In the genomic region with DNA sequence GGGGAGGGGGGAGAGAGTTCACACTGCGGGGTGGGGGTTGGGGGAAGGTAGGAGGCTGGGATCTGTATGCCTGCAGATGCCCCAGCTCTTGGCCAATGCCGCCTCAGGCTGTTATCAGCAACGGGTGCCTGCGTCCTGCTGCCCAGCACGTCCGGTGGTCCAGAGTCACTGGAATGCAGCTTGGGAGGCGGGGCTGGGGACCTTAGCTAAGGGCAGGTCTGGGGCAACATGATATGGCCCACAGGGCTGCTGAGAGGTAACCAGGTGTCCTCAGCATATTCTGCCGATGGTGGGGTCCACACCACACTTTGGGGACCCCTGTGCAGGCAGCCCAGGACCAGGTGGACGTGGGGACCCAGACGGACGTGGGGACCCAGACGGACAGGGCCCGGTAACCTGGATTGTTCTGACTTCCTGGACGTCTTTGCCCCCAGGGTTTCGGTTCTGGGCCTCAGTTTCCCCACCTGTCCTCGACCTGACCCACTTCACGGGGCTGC, we compare ENCODE assay signal across 9 cellular contexts. TPM values are rescaled to one million over a fixed set of nuclear protein-coding genes. Genes with fewer than 3 reads are reported as not detected.
DNase-seq lines count a peak whose midpoint lies in the region; ATAC-seq and TF ChIP-seq lines count a peak whose summit lies in the region.
"Had no signal": no experiment of that assay in that cellular context is flagged by ENCODE, and none has a peak within 500 bp of the region (broad histone marks: within the 10 kb centered on the region; RNA-seq: fewer than 3 reads in every experiment).

No MANE protein-coding gene starts in this region.

- H3K36me3 ChIP-seq in Panc1 (ENCODE audit: control insufficient read depth, insufficient read depth, low read length) (no peaks in the 10 kb centered on the region; the same call in 1 of the 2 replicates), thymus (ENCODE audit: control insufficient read depth, insufficient read depth) (peaks cover 20% of the 10 kb centered on the region)

- H3K9me3 Mint-ChIP-seq in activated naive CD4-positive, alpha-beta T cell treated with anti-CD3 and anti-CD28 coated beads, Interleukin-2, amount 10 ng/mL, durations not matched to agents 7 days and 5 days = peaks cover 3% of the 10 kb centered on the region
- H3K9me3 Mint-ChIP-seq in chondrocyte (ENCODE audit: low read depth) = no peaks in the 10 kb centered on the region

- peaks cover 17% of the 10 kb centered on the region for H3K4me1 ChIP-seq in Panc1 (ENCODE audit: control insufficient read depth, insufficient read depth, low read length)
- H3K4me1 ChIP-seq in thymus (ENCODE audit: control insufficient read depth, insufficient read depth, low read length) = peaks cover 24% of the 10 kb centered on the region

- H3K27ac ChIP-seq in Panc1 (ENCODE audit: low read length) (peak overlapping the region; percentile 66), thymus (ENCODE audit: low read depth) (peak overlapping the region; percentile 96)

- no peak for DNase-seq in activated naive CD4-positive, alpha-beta T cell treated with anti-CD3 and anti-CD28 coated beads, Interleukin-2, amount 10 ng/mL, durations not matched to agents 7 days and 5 days
- DNase-seq in activated naive CD4-positive, alpha-beta T cell (lab: John Stamatoyannopoulos, UW) = no peak
- DNase-seq in Panc1 (ENCODE audit: low read depth, low spot score) (no peak), chondrocyte (ENCODE audit: low spot score) (no peak), epidermal melanocyte (ENCODE audit: insufficient read length, low spot score) (no peak), G401 (ENCODE audit: low spot score) (no peak)
- DNase-seq: amygdala had no signal

- no TSS peak for BruUV-seq in Panc1 (replicated peaks; lab: Mats Ljungman, UMichigan)

- 62% methylated on average over 17 of the region's 17 CpGs for WGBS in thymus

- peak overlapping the region; percentile 45 for H3K27ac Mint-ChIP-seq in activated naive CD4-positive, alpha-beta T cell treated with anti-CD3 and anti-CD28 coated beads, Interleukin-2, amount 10 ng/mL, durations not matched to agents 7 days and 5 days
- H3K27ac Mint-ChIP-seq in chondrocyte (ENCODE audit: unreplicated experiment) = no peak overlapping the region

- POLR2A ChIA-PET in Panc1 (lab: Charles Lee) = no interaction called here

- TF ChIP-seq CTCF in Panc1 (IDR thresholded peaks at IDR 0.05) (no peak), chondrocyte (IDR thresholded peaks at IDR 0.05) (no peak)

- peak overlapping the region; percentile 73 for H3K4me3 Mint-ChIP-seq in activated naive CD4-positive, alpha-beta T cell treated with anti-CD3 and anti-CD28 coated beads, Interleukin-2, amount 10 ng/mL, durations not matched to agents 7 days and 5 days
- H3K4me3 Mint-ChIP-seq in chondrocyte (ENCODE audit: unreplicated experiment) = no peak overlapping the region

- CTCF ChIA-PET in activated naive CD4-positive, alpha-beta T cell treated with anti-CD3 and anti-CD28 coated beads, Interleukin-2, amount 10 ng/mL, durations not matched to agents 7 days and 5 days (lab: Charles Lee) = interaction anchor here (1.2 to 3.2 kb wide), 4 partner anchors 10 to 126 kb away, joined by 3 to 13 read pairs (median 4); no protein-coding TSS in a partner anchor
- CTCF ChIA-PET in Panc1 (lab: Charles Lee) = no interaction called here

- intact Hi-C loops in Panc1 (cut with micrococcal nuclease; ENCODE audit: unreplicated experiment) = no loop called here

- H3K4me3 ChIP-seq in Panc1 (ENCODE audit: low read depth in 2 of 2, low read length in 2 of 2) (peak overlapping the region; percentile 45 to 59), iPS-18c (ENCODE audit: insufficient read depth, low read depth, low read length) (0 out of 2 replicates have a peak overlapping the region, but pooled peaks have one; percentile 59), thymus (ENCODE audit: low read length) (peak overlapping the region; percentile 96)

- peaks cover 28% of the 10 kb centered on the region for H3K36me3 Mint-ChIP-seq in activated naive CD4-positive, alpha-beta T cell treated with anti-CD3 and anti-CD28 coated beads, Interleukin-2, amount 10 ng/mL, durations not matched to agents 7 days and 5 days
- no peaks in the 10 kb centered on the region for H3K36me3 Mint-ChIP-seq in chondrocyte (ENCODE audit: low read depth)

- in situ Hi-C loops in Panc1 (cut with HindIII; ENCODE audit: low pct_unique_long_range_greater_than_20kb, low sequenced_read_pairs) = no loop called here
- in situ Hi-C loops in G401 (cut with HindIII; ENCODE audit: low sequenced_read_pairs) = no loop called here

- ATAC-seq in Panc1 = no peak

- H3K27me3 ChIP-seq in Panc1 (ENCODE audit: control insufficient read depth, insufficient read depth, low read length) (no peaks in the 10 kb centered on the region), thymus (ENCODE audit: control insufficient read depth, insufficient read depth) (no peaks in the 10 kb centered on the region)

- H3K9me3 ChIP-seq in Panc1 (ENCODE audit: control insufficient read depth, insufficient read depth, low read depth, low read length) (no peaks in the 10 kb centered on the region), iPS-18c (ENCODE audit: control insufficient read depth, insufficient read depth, low read length) (no peaks in the 10 kb centered on the region), thymus (ENCODE audit: control insufficient read depth) (peaks cover 1% of the 10 kb centered on the region)

- no peaks in the 10 kb centered on the region for H3K27me3 Mint-ChIP-seq in activated naive CD4-positive, alpha-beta T cell treated with anti-CD3 and anti-CD28 coated beads, Interleukin-2, amount 10 ng/mL, durations not matched to agents 7 days and 5 days
- peaks cover 15% of the 10 kb centered on the region for H3K27me3 Mint-ChIP-seq in chondrocyte (ENCODE audit: low read depth)

- peaks cover 55% of the 10 kb centered on the region for H3K4me1 Mint-ChIP-seq in activated naive CD4-positive, alpha-beta T cell treated with anti-CD3 and anti-CD28 coated beads, Interleukin-2, amount 10 ng/mL, durations not matched to agents 7 days and 5 days
- H3K4me1 Mint-ChIP-seq in chondrocyte (ENCODE audit: low read depth) = peaks cover 3% of the 10 kb centered on the region

RNA-seq across cellular contexts. Expression of a gene that starts 0.7 kb away (rescaled TPM):
- total RNA-seq in Panc1 (2021; ENCODE audit: unreplicated experiment) (27.8 TPM), chondrocyte (0.57 to 1.6 TPM (median 1.0 TPM) in 3 replicates)
- polyA plus RNA-seq in Panc1 (2012; ENCODE audit: insufficient read length) = 34.5 TPM
- polyA plus RNA-seq in thymus = 295 TPM
- 126 and 134 TPM in 2 replicates for total RNA-seq in G401 (2014; rRNA removed; shearing (Covaris generic))

RNA-seq across cellular contexts. Expression of a gene that starts 26.4 kb away (rescaled TPM):
- total RNA-seq in Panc1 (2021; ENCODE audit: unreplicated experiment) (47.5 TPM), chondrocyte (6.7 to 15.9 TPM (median 8.9 TPM) in 3 replicates)
- 52.0 TPM for polyA plus RNA-seq in Panc1 (2012; ENCODE audit: insufficient read length)
- 315 TPM for polyA plus RNA-seq in thymus
- 6.2 and 13.9 TPM in 2 replicates for total RNA-seq in G401 (2014; rRNA removed; shearing (Covaris generic))

RNA-seq across cellular contexts. Expression of a gene that starts 28.9 kb away (rescaled TPM):
- total RNA-seq in Panc1 (2021; ENCODE audit: unreplicated experiment) (279 TPM), chondrocyte (110 to 119 TPM (median 113 TPM) in 3 replicates)
- 538 TPM for polyA plus RNA-seq in Panc1 (2012; ENCODE audit: insufficient read length)
- polyA plus RNA-seq in thymus = 84.0 TPM
- total RNA-seq in G401 (2014; rRNA removed; shearing (Covaris generic)) = 326 and 355 TPM in 2 replicates

RNA-seq across cellular contexts. Expression of a gene that starts 37.5 kb away (rescaled TPM):
- total RNA-seq in Panc1 (2021; ENCODE audit: unreplicated experiment) (577 TPM), chondrocyte (240 to 246 TPM (median 245 TPM) in 3 replicates)
- polyA plus RNA-seq in Panc1 (2012; ENCODE audit: insufficient read length) = 1,363 TPM
- 546 TPM for polyA plus RNA-seq in thymus
- 593 and 784 TPM in 2 replicates for total RNA-seq in G401 (2014; rRNA removed; shearing (Covaris generic))

RNA-seq across cellular contexts. Expression of a gene that starts 39.9 kb away (rescaled TPM):
- 203 TPM for total RNA-seq in Panc1 (2021; ENCODE audit: unreplicated experiment)
- 201 TPM for polyA plus RNA-seq in Panc1 (2012; ENCODE audit: insufficient read length)
- 127 TPM for polyA plus RNA-seq in thymus
- total RNA-seq in chondrocyte = 258 to 363 TPM (median 357 TPM) in 3 replicates
- 245 and 296 TPM in 2 replicates for total RNA-seq in G401 (2014; rRNA removed; shearing (Covaris generic))

Comparison
In these comparisons a context has a peak if more than half of its experiments do, and no peak if none do; other contexts are left out.
1. RNA of a gene that starts 0.7 kb away (total RNA-seq): 126 to 134 TPM in G401 and 27.8 TPM in Panc1 (single experiment); 0.57 to 1.6 TPM in chondrocyte; every median in the first group is over 10 times any median in the second.
2. Peak in every context shown above with its lines, with median percentiles within 50 percentile points of each other: H3K4me3 ChIP-seq.